Comparison of ENCODE assay signal across 19 cellular contexts in the genomic region with DNA sequence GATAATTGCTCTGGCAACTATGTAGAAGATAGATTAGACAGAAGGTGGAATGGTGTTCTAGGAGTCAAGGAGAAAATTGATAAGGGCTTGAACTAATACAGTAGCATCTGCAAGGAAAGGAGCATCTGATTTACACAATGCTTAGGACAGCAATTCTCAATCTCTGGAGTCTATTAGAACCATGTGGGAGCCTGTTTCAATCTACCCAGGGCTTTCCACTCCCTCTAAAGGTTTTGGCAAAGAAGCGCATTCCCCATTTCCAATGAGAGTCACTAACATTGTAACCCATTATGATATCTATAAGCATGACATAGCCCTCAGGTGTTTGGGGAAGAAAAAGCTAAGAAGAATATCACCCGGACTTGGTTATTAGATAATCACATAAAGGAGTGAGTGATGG.
DNase-seq lines count a peak whose midpoint lies in the region; ATAC-seq, FAIRE-seq and TF ChIP-seq lines count a peak whose summit lies in the region.
"Had no signal": no experiment of that assay in that cellular context is flagged by ENCODE, and none has a peak within 500 bp of the region (broad histone marks: within the 10 kb centered on the region; RNA-seq: fewer than 3 reads in every experiment).

No MANE protein-coding gene starts in this region.

- H3K4me2 ChIP-seq in K562 (ENCODE audit: insufficient read depth, low read length) = no peak overlapping the region
- H3K4me2 ChIP-seq: BLaER1 treated with 17β-estradiol and CSF1 and Interleukin-3, amounts not matched to agents 10 nM and 100 nM; GM23338 had no signal

- no TSS peak for BruUV-seq in K562 (replicated peaks; lab: Mats Ljungman, UMichigan)

- H3K9me1 ChIP-seq in K562 (ENCODE audit: control insufficient read depth, insufficient read depth, low read length) = no peaks in the 10 kb centered on the region

- no peaks in the 10 kb centered on the region for H3K9me3 ChIP-seq in K562 (replicated peaks; ENCODE audit: control insufficient read depth, insufficient read depth, low read depth, low read length)
- H3K9me3 ChIP-seq: BLaER1 treated with 17β-estradiol and CSF1 and Interleukin-3, amounts not matched to agents 10 nM and 100 nM had no signal

- WGBS in K562 (ENCODE audit: insufficient coverage, low coverage, missing lambda C conversion rate) = 18% methylated on average over 2 of the region's 2 CpGs

- CTCF ChIA-PET in K562 (lab: Yijun Ruan, JAX; ENCODE audit: low intra/inter-chr PET ratio) = no interaction called here

- H3K27ac Mint-ChIP-seq in neural crest cell (ENCODE audit: unreplicated experiment) = peak overlapping the region; percentile 2
- H3K27ac Mint-ChIP-seq: B cell; CD8-positive, alpha-beta T cell; GM23338; H9 had no signal

- TF ChIP-seq CTCF in AG10803 (conservative IDR thresholded peaks at IDR 0.05; ENCODE audit: low read length) (no peak; the same call in 1 of the 2 replicates), K562 (IDR thresholded peaks at IDR 0.05 in 2 of 3, conservative IDR thresholded peaks at IDR 0.05 in 1 of 3; ENCODE audit: insufficient read depth in 2 of 3, low read depth in 1 of 3, low read length in 3 of 3) (no peak), neural crest cell (conservative IDR thresholded peaks at IDR 0.05) (no peak)

- H3K27ac ChIP-seq in K562 (ENCODE audit: extremely low read depth, low read depth, low read length) = peak overlapping the region; percentile 51; the same call in 1 of the 3 replicates
- H3K27ac ChIP-seq: BLaER1 treated with 17β-estradiol and CSF1 and Interleukin-3, amounts not matched to agents 10 nM and 100 nM had no signal

- no peaks in the 10 kb centered on the region for H3K36me3 ChIP-seq in K562 (ENCODE audit: control insufficient read depth, insufficient read depth, low read length)
- H3K36me3 ChIP-seq: BLaER1 treated with 17β-estradiol and CSF1 and Interleukin-3, amounts not matched to agents 10 nM and 100 nM had no signal

- H3K9ac ChIP-seq in K562 (ENCODE audit: insufficient read depth in 1 of 2, low read depth in 2 of 2, low read length in 2 of 2) = no peak overlapping the region
- H3K9ac ChIP-seq: BLaER1 treated with 17β-estradiol and CSF1 and Interleukin-3, amounts not matched to agents 10 nM and 100 nM had no signal

- H3K4me3 ChIP-seq in AG10803 (ENCODE audit: low read length) (no peak overlapping the region), K562 (no peak overlapping the region)
- H3K4me3 ChIP-seq: BLaER1 treated with 17β-estradiol and CSF1 and Interleukin-3, amounts not matched to agents 10 nM and 100 nM; GM12878; GM23338 had no signal

- peaks cover 2% of the 10 kb centered on the region for H3K9me3 Mint-ChIP-seq in neural crest cell
- H3K9me3 Mint-ChIP-seq: CD8-positive, alpha-beta T cell; GM23338 had no signal

- intact Hi-C loops in K562 (cut with micrococcal nuclease) = loop anchor here (5.0 to 10.0 kb wide), 2 partner anchors 158 to 299 kb away; no protein-coding TSS in a partner anchor

- H3K4me1 ChIP-seq in K562 (replicated peaks in 1 of 2; ENCODE audit: control insufficient read depth in 2 of 2, insufficient read depth in 2 of 2, low read length in 2 of 2) = peaks cover 8 to 26% of the 10 kb centered on the region in 2 experiments; a peak in 4 of 5 replicates
- H3K4me1 ChIP-seq: BLaER1 treated with 17β-estradiol and CSF1 and Interleukin-3, amounts not matched to agents 10 nM and 100 nM had no signal

- in situ Hi-C loops in K562 (cut with MboI) = no loop called here

- peak; percentile 2 for DNase-seq in AG10803 (ENCODE audit: low read depth)
- no peak for DNase-seq in K562 (ENCODE audit: extremely low read depth in 1 of 4, low spot score in 3 of 4)
- peak; percentile 51 for DNase-seq in fibroblast of peridontal ligament (ENCODE audit: extremely low read depth)
- DNase-seq in neural crest cell (ENCODE audit: low read depth, low spot score) = no peak
- DNase-seq in SHP77 (lab: John Stamatoyannopoulos, UW) = no peak
- DNase-seq in GOT3 (lab: John Stamatoyannopoulos, UW) = no peak
- DNase-seq: Calu3; CD8-positive, alpha-beta T cell; DMS79 treated with DMSO at 0.1 percent for 48 hours; GF-D8; H9; IMR-90; KBM-7 had no signal

- no peaks in the 10 kb centered on the region for H4K20me1 ChIP-seq in K562 (replicated peaks; ENCODE audit: control insufficient read depth, insufficient read depth, low read length)
- H4K20me1 ChIP-seq: BLaER1 treated with 17β-estradiol and CSF1 and Interleukin-3, amounts not matched to agents 10 nM and 100 nM had no signal

- TF ChIP-seq POLR2A in K562 (conservative IDR thresholded peaks at IDR 0.05) = no peak

- no peaks in the 10 kb centered on the region for H3K4me1 Mint-ChIP-seq in neural crest cell
- H3K4me1 Mint-ChIP-seq: B cell had no signal

- H3K27me3 Mint-ChIP-seq in neural crest cell (ENCODE audit: low read depth) = no peaks in the 10 kb centered on the region
- H3K27me3 Mint-ChIP-seq: B cell had no signal

- H3K79me2 ChIP-seq in K562 (ENCODE audit: control insufficient read depth, insufficient read depth, low read length) = no peaks in the 10 kb centered on the region

- FAIRE-seq in K562 (lab: Jason Lieb, UNC) = no peak
- FAIRE-seq: GM12878, HTR-8/SVneo had no signal

- POLR2A ChIA-PET in K562 (lab: Yijun Ruan, JAX) = interaction anchor here (1.4 kb wide), 1 partner anchor 9 kb away, joined by 4 read pairs; no protein-coding TSS in a partner anchor

- H2AFZ ChIP-seq in K562 (ENCODE audit: low read depth, low read length) = peak overlapping the region; percentile 76
- H2AFZ ChIP-seq: GM23338 had no signal

- no peak; a peak in 1 of 4 replicates for TF ChIP-seq RAD21 in K562 (CRISPR knock-in tag; conservative IDR thresholded peaks at IDR 0.05 in 1 of 2, IDR thresholded peaks at IDR 0.05 in 1 of 2)

- no peak for TF ChIP-seq EP300 in K562 (IDR thresholded peaks at IDR 0.05; ENCODE audit: low read length)

- peaks cover 3% of the 10 kb centered on the region for H3K36me3 Mint-ChIP-seq in neural crest cell (ENCODE audit: low read depth)
- H3K36me3 Mint-ChIP-seq: CD8-positive, alpha-beta T cell had no signal

- no peaks in the 10 kb centered on the region for H3K27me3 ChIP-seq in K562 (ENCODE audit: control insufficient read depth in 2 of 2, insufficient read depth in 2 of 2, low read length in 2 of 2)
- H3K27me3 ChIP-seq: BLaER1 treated with 17β-estradiol and CSF1 and Interleukin-3, amounts not matched to agents 10 nM and 100 nM had no signal

- peak; percentile 59 for ATAC-seq in K562
- no peak for ATAC-seq in GM18907 (IDR thresholded peaks at IDR 0.05; ENCODE audit: unreplicated experiment)
- ATAC-seq: CD8-positive, alpha-beta T cell; GM12878; GM23338 had no signal

- no peak overlapping the region for H3K4me3 Mint-ChIP-seq in neural crest cell
- H3K4me3 Mint-ChIP-seq: B cell; CD8-positive, alpha-beta T cell; GM23338; H9 had no signal

TF ChIP-seq in K562, 482 proteins besides CTCF, POLR2A, EP300 and RAD21:
- TF ChIP-seq ZKSCAN1 (IDR thresholded peaks at IDR 0.05; ENCODE audit: low read depth, low read length) (no peak), GATA2 (CRISPR knock-in tag; IDR thresholded peaks at IDR 0.05) (no peak), ZNF316 (IDR thresholded peaks at IDR 0.05) (peak; percentile 46; the same call in 1 of the 2 replicates), GABPB1 (CRISPR knock-in tag; IDR thresholded peaks at IDR 0.05) (no peak), U2AF2 (optimal IDR thresholded peaks at IDR 0.05; ENCODE audit: low read depth, low read length) (no peak), CC2D1A (IDR thresholded peaks at IDR 0.05) (0 out of 2 replicates have a peak, but pooled peaks have one; percentile 28), RFX1 (IDR thresholded peaks at IDR 0.05) (peak; percentile 42; the same call in 1 of the 2 replicates), CBFA2T3 (IDR thresholded peaks at IDR 0.05) (0 out of 2 replicates have a peak, but pooled peaks have one; percentile 23), SRSF7 (optimal IDR thresholded peaks at IDR 0.05; ENCODE audit: low read depth, low read length) (no peak)
- TF ChIP-seq, protein P1, sequence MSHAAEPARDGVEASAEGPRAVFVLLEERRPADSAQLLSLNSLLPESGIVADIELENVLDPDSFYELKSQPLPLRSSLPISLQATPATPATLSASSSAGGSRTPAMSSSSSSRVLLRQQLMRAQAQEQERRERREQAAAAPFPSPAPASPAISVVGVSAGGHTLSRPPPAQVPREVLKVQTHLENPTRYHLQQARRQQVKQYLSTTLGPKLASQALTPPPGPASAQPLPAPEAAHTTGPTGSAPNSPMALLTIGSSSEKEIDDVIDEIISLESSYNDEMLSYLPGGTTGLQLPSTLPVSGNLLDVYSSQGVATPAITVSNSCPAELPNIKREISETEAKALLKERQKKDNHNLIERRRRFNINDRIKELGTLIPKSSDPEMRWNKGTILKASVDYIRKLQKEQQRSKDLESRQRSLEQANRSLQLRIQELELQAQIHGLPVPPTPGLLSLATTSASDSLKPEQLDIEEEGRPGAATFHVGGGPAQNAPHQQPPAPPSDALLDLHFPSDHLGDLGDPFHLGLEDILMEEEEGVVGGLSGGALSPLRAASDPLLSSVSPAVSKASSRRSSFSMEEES (CRISPR knock-in tag; IDR thresholded peaks at IDR 0.05) = no peak
- TF ChIP-seq, protein P2, sequence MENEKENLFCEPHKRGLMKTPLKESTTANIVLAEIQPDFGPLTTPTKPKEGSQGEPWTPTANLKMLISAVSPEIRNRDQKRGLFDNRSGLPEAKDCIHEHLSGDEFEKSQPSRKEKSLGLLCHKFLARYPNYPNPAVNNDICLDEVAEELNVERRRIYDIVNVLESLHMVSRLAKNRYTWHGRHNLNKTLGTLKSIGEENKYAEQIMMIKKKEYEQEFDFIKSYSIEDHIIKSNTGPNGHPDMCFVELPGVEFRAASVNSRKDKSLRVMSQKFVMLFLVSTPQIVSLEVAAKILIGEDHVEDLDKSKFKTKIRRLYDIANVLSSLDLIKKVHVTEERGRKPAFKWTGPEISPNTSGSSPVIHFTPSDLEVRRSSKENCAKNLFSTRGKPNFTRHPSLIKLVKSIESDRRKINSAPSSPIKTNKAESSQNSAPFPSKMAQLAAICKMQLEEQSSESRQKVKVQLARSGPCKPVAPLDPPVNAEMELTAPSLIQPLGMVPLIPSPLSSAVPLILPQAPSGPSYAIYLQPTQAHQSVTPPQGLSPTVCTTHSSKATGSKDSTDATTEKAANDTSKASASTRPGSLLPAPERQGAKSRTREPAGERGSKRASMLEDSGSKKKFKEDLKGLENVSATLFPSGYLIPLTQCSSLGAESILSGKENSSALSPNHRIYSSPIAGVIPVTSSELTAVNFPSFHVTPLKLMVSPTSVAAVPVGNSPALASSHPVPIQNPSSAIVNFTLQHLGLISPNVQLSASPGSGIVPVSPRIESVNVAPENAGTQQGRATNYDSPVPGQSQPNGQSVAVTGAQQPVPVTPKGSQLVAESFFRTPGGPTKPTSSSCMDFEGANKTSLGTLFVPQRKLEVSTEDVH (IDR thresholded peaks at IDR 0.05; ENCODE audit: low read depth, partially characterized antibody) = no peak
- TF ChIP-seq, protein P3, sequence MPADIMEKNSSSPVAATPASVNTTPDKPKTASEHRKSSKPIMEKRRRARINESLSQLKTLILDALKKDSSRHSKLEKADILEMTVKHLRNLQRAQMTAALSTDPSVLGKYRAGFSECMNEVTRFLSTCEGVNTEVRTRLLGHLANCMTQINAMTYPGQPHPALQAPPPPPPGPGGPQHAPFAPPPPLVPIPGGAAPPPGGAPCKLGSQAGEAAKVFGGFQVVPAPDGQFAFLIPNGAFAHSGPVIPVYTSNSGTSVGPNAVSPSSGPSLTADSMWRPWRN (IDR thresholded peaks at IDR 0.05; ENCODE audit: low read depth) = no peak
TF ChIP-seq in K562: peak in this region for 4.

Comparison
In these comparisons a context has a peak if more than half of its experiments do, and no peak if none do; other contexts are left out.
1. DNase-seq: peak in AG10803 (single experiment) and fibroblast of peridontal ligament (single experiment); none in K562 (0 of 4), neural crest cell (single experiment), SHP77 (0 of 2) and GOT3 (single experiment).